13 cellular contexts compared by ENCODE assay signal in the genomic region with DNA sequence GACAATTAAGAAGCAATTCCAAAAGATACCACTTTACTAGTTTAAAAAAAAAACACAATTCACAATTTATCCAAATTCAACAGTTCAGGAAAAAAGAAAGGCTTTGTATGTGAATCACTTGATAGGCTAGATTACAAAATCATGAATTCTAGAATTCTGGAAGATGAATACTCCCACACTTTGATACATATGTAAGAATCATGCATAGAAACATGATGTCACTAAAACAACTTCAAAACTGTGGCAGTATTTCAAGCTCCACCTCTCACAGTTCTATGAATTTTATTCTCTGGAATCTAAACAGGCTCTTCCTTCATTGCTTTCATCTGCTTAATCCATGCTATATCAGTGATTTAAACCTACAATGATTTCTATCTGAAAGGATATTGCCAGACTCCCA. TPM values are rescaled to one million over a fixed set of nuclear protein-coding genes. Genes with fewer than 3 reads are reported as not detected.
DNase-seq lines count a peak whose midpoint lies in the region; TF ChIP-seq lines count a peak whose summit lies in the region.
"Had no signal": no experiment of that assay in that cellular context is flagged by ENCODE, and none has a peak within 500 bp of the region (broad histone marks: within the 10 kb centered on the region; RNA-seq: fewer than 3 reads in every experiment).

No MANE protein-coding gene starts in this region.

- H3K4me3 ChIP-seq in adipocyte (ENCODE audit: low read length), result no peak overlapping the region
- H3K4me3 ChIP-seq in fibroblast of pulmonary artery (replicated peaks; ENCODE audit: low read depth, low read length), result no peak overlapping the region
- H3K4me3 ChIP-seq in smooth muscle cell, result no peak overlapping the region
- H3K4me3 ChIP-seq: cardiac muscle cell, pancreas had no signal

- H3K9me3 ChIP-seq in adipocyte (ENCODE audit: control insufficient read depth, low read length) (no peaks in the 10 kb centered on the region), smooth muscle cell (replicated peaks; ENCODE audit: low read depth) (no peaks in the 10 kb centered on the region)
- H3K9me3 ChIP-seq: pancreas had no signal

- no peak overlapping the region for H3K9ac ChIP-seq in adipocyte (ENCODE audit: low read length)
- no peak overlapping the region for H3K9ac ChIP-seq in smooth muscle cell (ENCODE audit: low read depth)

- peaks cover 82% of the 10 kb centered on the region for H3K79me2 ChIP-seq in smooth muscle cell (ENCODE audit: low read depth)

- H3K36me3 ChIP-seq in adipocyte (ENCODE audit: control insufficient read depth, insufficient read depth, low read length, severe bottlenecking), result no peaks in the 10 kb centered on the region
- no peaks in the 10 kb centered on the region for H3K36me3 ChIP-seq in smooth muscle cell (ENCODE audit: low read depth)
- H3K36me3 ChIP-seq: cardiac muscle cell, pancreas had no signal

- H2AFZ ChIP-seq in smooth muscle cell (ENCODE audit: low read depth), result no peak overlapping the region

- H3F3A ChIP-seq in smooth muscle cell (ENCODE audit: low read depth), result no peaks in the 10 kb centered on the region

- H3K27me3 ChIP-seq in adipocyte (replicated peaks; ENCODE audit: control insufficient read depth, insufficient read depth, low read length) (no peaks in the 10 kb centered on the region), smooth muscle cell (ENCODE audit: low read depth) (no peaks in the 10 kb centered on the region)
- H3K27me3 ChIP-seq: cardiac muscle cell, pancreas had no signal

- TF ChIP-seq CTCF in fibroblast of pulmonary artery (IDR thresholded peaks at IDR 0.05; ENCODE audit: low read length, missing control alignments), result no peak
- TF ChIP-seq CTCF in smooth muscle cell (IDR thresholded peaks at IDR 0.05; ENCODE audit: borderline replicate concordance, insufficient read depth, poor library complexity, severe bottlenecking), result no peak

- peak overlapping the region; percentile 0 for H3K4me2 ChIP-seq in smooth muscle cell

- no peak overlapping the region for H3K27ac ChIP-seq in smooth muscle cell (ENCODE audit: low read depth)

- H3K4me1 ChIP-seq in adipocyte (ENCODE audit: control insufficient read depth, insufficient read depth, low read length) (peaks cover 20% of the 10 kb centered on the region), smooth muscle cell (ENCODE audit: low read depth) (peaks cover 25% of the 10 kb centered on the region)

- H4K20me1 ChIP-seq in smooth muscle cell (ENCODE audit: low read depth), result peaks cover 97% of the 10 kb centered on the region

- DNase-seq in HCEC 1CT, result peak; percentile 48
- DNase-seq in adipocyte (ENCODE audit: low read depth), result peak; percentile 67
- peak; percentile 73 for DNase-seq in fibroblast of pulmonary artery (ENCODE audit: low read depth)
- no peak for DNase-seq in smooth muscle cell (lab: John Stamatoyannopoulos, UW; ENCODE audit: unreplicated experiment)
- DNase-seq in COLO668 (lab: John Stamatoyannopoulos, UW; ENCODE audit: unreplicated experiment), result no peak
- DNase-seq in NCI-H146 (lab: John Stamatoyannopoulos, UW), result no peak
- no peak for DNase-seq in COR-L47 (lab: John Stamatoyannopoulos, UW)
- DNase-seq: activated B cell treated with CpG ODN at 0.5 μM for 24 hours; H7; NCI-H187 treated with DMSO at 0.1 percent for 48 hours; stimulated activated naive CD4-positive, alpha-beta T cell treated with Interleukin-2 at 50 U/mL for 16 hours had no signal

RNA-seq across cellular contexts. Expression of gene GNAQ, which starts 51.0 kb away (rescaled TPM):
- 41.4 and 49.6 TPM in 2 replicates for total RNA-seq in smooth muscle cell
- polyA plus RNA-seq in smooth muscle cell, result 10.9 and 12.5 TPM in 2 replicates

Comparison
In these comparisons a context has a peak if more than half of its experiments do, and no peak if none do; other contexts are left out.
1. DNase-seq: peak in HCEC 1CT (single experiment), adipocyte (single experiment) and fibroblast of pulmonary artery (single experiment); none in smooth muscle cell (single experiment), COLO668 (single experiment), NCI-H146 (single experiment) and COR-L47 (single experiment).